In the genomic region with DNA sequence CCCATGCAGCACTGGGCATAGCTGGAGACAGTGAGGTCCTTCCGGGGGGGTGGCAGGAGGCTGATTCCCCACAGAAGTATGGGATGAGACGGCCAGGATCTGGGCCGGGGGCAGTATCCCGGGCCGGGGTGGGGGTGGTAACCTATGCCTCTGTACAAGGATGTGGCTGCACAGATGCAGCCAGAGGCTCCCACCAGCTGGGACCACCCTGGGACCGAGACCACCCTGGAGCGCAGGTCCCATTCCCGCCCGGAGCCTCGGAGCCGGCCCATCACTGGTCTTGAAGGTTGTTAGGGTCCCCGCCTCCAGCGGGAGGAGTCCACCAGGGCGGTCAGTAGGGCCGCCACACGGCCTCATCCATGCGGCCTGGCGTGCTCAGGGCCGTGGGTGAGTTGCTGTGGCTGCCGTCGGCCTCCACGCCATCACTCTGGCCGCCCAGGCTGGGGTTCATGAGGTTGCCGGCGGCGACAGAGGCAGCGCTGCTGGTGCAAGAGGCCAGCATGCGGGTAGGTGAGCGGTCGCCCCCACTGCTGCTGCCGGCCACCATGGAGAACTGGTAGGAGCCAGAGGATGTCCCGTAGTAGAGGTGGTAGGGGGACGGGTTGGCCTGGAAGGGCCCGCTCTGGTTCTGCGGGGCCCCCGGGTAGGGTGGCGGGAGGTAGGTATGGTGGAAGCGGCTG, we compare ENCODE assay signal across 14 cellular contexts. TPM values are rescaled to one million over a fixed set of nuclear protein-coding genes. Genes with fewer than 3 reads are reported as not detected.
DNase-seq lines count a peak whose midpoint lies in the region; ATAC-seq, FAIRE-seq and TF ChIP-seq lines count a peak whose summit lies in the region.
"Had no signal": no experiment of that assay in that cellular context is flagged by ENCODE, and none has a peak within 500 bp of the region (broad histone marks: within the 10 kb centered on the region; RNA-seq: fewer than 3 reads in every experiment).

No MANE protein-coding gene starts in this region.

- ATAC-seq in right lobe of liver (no peak), HepG2 (no peak), left lobe of liver (no peak), upper lobe of right lung (no peak)
- ATAC-seq in activated CD8-positive, alpha-beta memory T cell treated with anti-CD3 and anti-CD28 coated beads, Interleukin-2, amount 10 ng/mL, durations not matched to agents 7 days and 5 days = no peak
- ATAC-seq: gastroesophageal sphincter had no signal

- TF ChIP-seq RAD21 in HepG2 (CRISPR knock-in tag; IDR thresholded peaks at IDR 0.05) = no peak

- H3K27ac ChIP-seq in right lobe of liver (no peak overlapping the region), HepG2 (ENCODE audit: extremely low read length, insufficient read depth, low read length) (no peak overlapping the region), upper lobe of right lung (no peak overlapping the region), endodermal cell (ENCODE audit: low read depth, low read length) (no peak overlapping the region)
- H3K27ac ChIP-seq: gastroesophageal sphincter had no signal

- H3K4me1 ChIP-seq in right lobe of liver (no peaks in the 10 kb centered on the region), HepG2 (ENCODE audit: insufficient read depth, low read length) (no peaks in the 10 kb centered on the region; the same call in 1 of the 2 replicates), upper lobe of right lung (no peaks in the 10 kb centered on the region), endodermal cell (ENCODE audit: control insufficient read depth, insufficient read depth, low read length) (no peaks in the 10 kb centered on the region)
- H3K4me1 ChIP-seq: gastroesophageal sphincter had no signal

- WGBS in right lobe of liver (ENCODE audit: insufficient coverage, low coverage, low lambda C conversion rate, missing lambda C conversion rate) = 100% methylated on average over 1 of the region's 38 CpGs
- 84% methylated on average over 11 of the region's 38 CpGs for WGBS in HepG2 (ENCODE audit: low lambda C conversion rate)
- 90 to 94% methylated on average over 20 to 38 of the region's 38 CpGs for WGBS in endodermal cell (ENCODE audit: insufficient coverage in 1 of 2, insufficient read length in 1 of 2), 2 experiments

- no peak overlapping the region for H3K4me3 Mint-ChIP-seq in activated CD8-positive, alpha-beta memory T cell treated with anti-CD3 and anti-CD28 coated beads, Interleukin-2, amount 10 ng/mL, durations not matched to agents 7 days and 5 days
- H3K4me3 Mint-ChIP-seq in endodermal cell = no peak overlapping the region
- H3K4me3 Mint-ChIP-seq: nephron had no signal

- H2AFZ ChIP-seq in HepG2 (ENCODE audit: low read length) = no peak overlapping the region

- CTCF ChIA-PET in HepG2 (lab: Yijun Ruan, JAX; ENCODE audit: low intra/inter-chr PET ratio, low total read pairs) = no interaction called here
- CTCF ChIA-PET in activated CD8-positive, alpha-beta memory T cell treated with anti-CD3 and anti-CD28 coated beads, Interleukin-2, amount 10 ng/mL, durations not matched to agents 7 days and 5 days (lab: Charles Lee) = interaction anchor here (1.4 kb wide), 1 partner anchor 26 kb away, joined by 6 read pairs; no protein-coding TSS in a partner anchor

- H3K9me3 ChIP-seq in right lobe of liver (no peaks in the 10 kb centered on the region), HepG2 (ENCODE audit: low read length) (no peaks in the 10 kb centered on the region), upper lobe of right lung (no peaks in the 10 kb centered on the region), endodermal cell (ENCODE audit: control insufficient read depth, low read length) (no peaks in the 10 kb centered on the region)
- H3K9me3 ChIP-seq: gastroesophageal sphincter had no signal

- H3K4me3 ChIP-seq in right lobe of liver (no peak overlapping the region), HepG2 (replicated peaks in 1 of 3; ENCODE audit: insufficient read depth in 1 of 3, low read depth in 2 of 3, low read length in 3 of 3) (no peak overlapping the region), upper lobe of right lung (no peak overlapping the region), endodermal cell (ENCODE audit: low read length) (no peak overlapping the region)
- H3K4me3 ChIP-seq: gastroesophageal sphincter had no signal

- H3K4me1 Mint-ChIP-seq in activated CD8-positive, alpha-beta memory T cell treated with anti-CD3 and anti-CD28 coated beads, Interleukin-2, amount 10 ng/mL, durations not matched to agents 7 days and 5 days = peaks cover 25% of the 10 kb centered on the region
- no peaks in the 10 kb centered on the region for H3K4me1 Mint-ChIP-seq in endodermal cell
- H3K4me1 Mint-ChIP-seq: nephron had no signal

- no peaks in the 10 kb centered on the region for H4K20me1 ChIP-seq in HepG2 (ENCODE audit: insufficient read depth, low read length)

- H3K27me3 ChIP-seq in right lobe of liver (no peaks in the 10 kb centered on the region), HepG2 (ENCODE audit: control insufficient read depth in 1 of 2, insufficient read depth in 2 of 2, low read length in 2 of 2) (peaks cover 3 to 19% of the 10 kb centered on the region in 2 experiments; a peak in 4 of 5 replicates), upper lobe of right lung (no peaks in the 10 kb centered on the region), endodermal cell (ENCODE audit: control insufficient read depth, insufficient read depth, low read length, poor library complexity, severe bottlenecking) (no peaks in the 10 kb centered on the region)

- no peaks in the 10 kb centered on the region for H3K27me3 Mint-ChIP-seq in activated CD8-positive, alpha-beta memory T cell treated with anti-CD3 and anti-CD28 coated beads, Interleukin-2, amount 10 ng/mL, durations not matched to agents 7 days and 5 days
- H3K27me3 Mint-ChIP-seq in endodermal cell (ENCODE audit: insufficient read depth) = peaks cover 1% of the 10 kb centered on the region

- POLR2A ChIA-PET in HepG2 (lab: Yijun Ruan, JAX) = no interaction called here

- H3K9ac ChIP-seq in HepG2 (ENCODE audit: insufficient read depth, low read depth, low read length) (no peak overlapping the region), endodermal cell (ENCODE audit: extremely low read depth, low read length, poor library complexity, severe bottlenecking) (no peak overlapping the region)

- peak overlapping the region; percentile 61 for H3K27ac Mint-ChIP-seq in activated CD8-positive, alpha-beta memory T cell treated with anti-CD3 and anti-CD28 coated beads, Interleukin-2, amount 10 ng/mL, durations not matched to agents 7 days and 5 days
- no peak overlapping the region for H3K27ac Mint-ChIP-seq in endodermal cell
- H3K27ac Mint-ChIP-seq: nephron had no signal

- FAIRE-seq in HepG2 (lab: Jason Lieb, UNC) = no peak
- FAIRE-seq: endometrium had no signal

- TF ChIP-seq POLR2A in right lobe of liver (IDR thresholded peaks at IDR 0.05) (no peak), HepG2 (IDR thresholded peaks at IDR 0.05; ENCODE audit: insufficient read depth in 1 of 2, low read depth in 2 of 2, low read length in 2 of 2) (no peak)

- DNase-seq in right lobe of liver = peak; percentile 18 to 42 (median 42)
- DNase-seq in HepG2 (ENCODE audit: low spot score) = no peak
- DNase-seq in activated CD8-positive, alpha-beta memory T cell treated with anti-CD3 and anti-CD28 coated beads, Interleukin-2, amount 10 ng/mL, durations not matched to agents 7 days and 5 days = peak; percentile 41
- peak; percentile 41 for DNase-seq in left lobe of liver (ENCODE audit: low spot score)
- DNase-seq in upper lobe of right lung = peak; percentile 59
- no peak for DNase-seq in cerebellar cortex (ENCODE audit: low spot score)
- no peak for DNase-seq in endodermal cell
- DNase-seq in NCI-H1694 (lab: John Stamatoyannopoulos, UW) = no peak
- DNase-seq: IMR-90, NCI-H1092 treated with DMSO at 0.1 percent for 48 hours, NCI-H524 had no signal

- in situ Hi-C loops in HepG2 (cut with HindIII; ENCODE audit: extremely low pct_ligation_motif_present, low pct_unique_long_range_greater_than_20kb) = no loop called here

- intact Hi-C loops in right lobe of liver (cut with DNase I) (loop anchor here in 1 of 2 donors (10.0 kb wide), 1 partner anchor 47 kb away; no protein-coding TSS in a partner anchor), HepG2 (cut with micrococcal nuclease; ENCODE audit: unreplicated experiment) (no loop called here), upper lobe of right lung (cut with DNase I) (no loop called here)

- TF ChIP-seq EP300 in HepG2 (IDR thresholded peaks at IDR 0.05; ENCODE audit: low read depth in 2 of 2, low read length in 2 of 2) = no peak
- TF ChIP-seq EP300 in HepG2 (CRISPR knock-in tag; IDR thresholded peaks at IDR 0.05; ENCODE audit: borderline replicate concordance) = no peak

- no peak overlapping the region for H3K4me2 ChIP-seq in HepG2 (ENCODE audit: low read depth, low read length)

- H3K9me3 Mint-ChIP-seq in activated CD8-positive, alpha-beta memory T cell treated with anti-CD3 and anti-CD28 coated beads, Interleukin-2, amount 10 ng/mL, durations not matched to agents 7 days and 5 days (ENCODE audit: low read depth) = no peaks in the 10 kb centered on the region
- no peaks in the 10 kb centered on the region for H3K9me3 Mint-ChIP-seq in endodermal cell
- H3K9me3 Mint-ChIP-seq: nephron had no signal

- no TSS peak for BruUV-seq in HepG2 (replicated peaks; lab: Mats Ljungman, UMichigan)

- TF ChIP-seq CTCF in right lobe of liver (IDR thresholded peaks at IDR 0.05) = no peak
- TF ChIP-seq CTCF in HepG2 (CRISPR knock-in tag; IDR thresholded peaks at IDR 0.05) = no peak
- no peak for TF ChIP-seq CTCF in upper lobe of right lung (IDR thresholded peaks at IDR 0.05)
- no peak for TF ChIP-seq CTCF in endodermal cell (conservative IDR thresholded peaks at IDR 0.05)

- H3K79me2 ChIP-seq in HepG2 (ENCODE audit: insufficient read depth, low read length) = no peaks in the 10 kb centered on the region

- H3K36me3 ChIP-seq in right lobe of liver (no peaks in the 10 kb centered on the region), HepG2 (replicated peaks in 1 of 2; ENCODE audit: control insufficient read depth in 1 of 2, insufficient read depth in 2 of 2, low read length in 2 of 2) (no peaks in the 10 kb centered on the region), upper lobe of right lung (no peaks in the 10 kb centered on the region), endodermal cell (ENCODE audit: control insufficient read depth, insufficient read depth, low read length) (no peaks in the 10 kb centered on the region)
- H3K36me3 ChIP-seq: gastroesophageal sphincter had no signal

- H3K36me3 Mint-ChIP-seq in activated CD8-positive, alpha-beta memory T cell treated with anti-CD3 and anti-CD28 coated beads, Interleukin-2, amount 10 ng/mL, durations not matched to agents 7 days and 5 days = peaks cover 48% of the 10 kb centered on the region
- no peaks in the 10 kb centered on the region for H3K36me3 Mint-ChIP-seq in endodermal cell (ENCODE audit: low read depth)

RNA-seq across cellular contexts. Expression of gene RUNX3, which starts 28.1 kb away (rescaled TPM):
- total RNA-seq in right lobe of liver (1 to 10 TPM in 3 of 6 experiments, under 1 TPM in 3; 0.46 to 3.1 (median 0.84) TPM), HepG2 (2016; rRNA removed; fragmentation: Illumina TruSeq; extraction: Trizol) (0.04 TPM in 1 of 2 replicates, not detected in the other), left lobe of liver (0.86 TPM), upper lobe of right lung (13.1 TPM), endodermal cell (under 1 TPM; 0.24 to 0.31 TPM)
- not detected in 2 replicates for total RNA-seq in HepG2 (2016; cell fraction: cytosol; rRNA removed; fragmentation: Illumina TruSeq; extraction: Trizol; ENCODE audit: low read depth)
- 0.04 and 0.06 TPM in 2 replicates for total RNA-seq in HepG2 (2016; cell fraction: insoluble cytoplasmic fraction; rRNA removed; fragmentation: Illumina TruSeq; extraction: Trizol)
- 0.07 TPM in 1 of 2 replicates, not detected in the other for total RNA-seq in HepG2 (2016; cell fraction: membrane; rRNA removed; fragmentation: Illumina TruSeq; extraction: Trizol)
- total RNA-seq in HepG2 (2016; cell fraction: nucleus; rRNA removed; fragmentation: Illumina TruSeq; extraction: Trizol) = not detected in 2 replicates
- 0.17 and 0.22 TPM in 2 replicates for polyA plus RNA-seq in HepG2 (2011; rRNA removed)
- polyA plus RNA-seq in HepG2 (2011; cell fraction: cytosol; rRNA removed) = 0.12 and 0.21 TPM in 2 replicates
- 0.26 and 0.35 TPM in 2 replicates for polyA plus RNA-seq in HepG2 (2011; cell fraction: nucleus; rRNA removed)
- 0.67 and 0.68 TPM in 2 replicates for polyA plus RNA-seq in HepG2 (2012)
- 0.07 TPM in 1 of 2 replicates, not detected in the other for polyA plus RNA-seq in HepG2 (2016; cell fraction: cytosol; fragmentation: Illumina TruSeq; extraction: Trizol; ENCODE audit: low read depth)
- 0.05 and 0.15 TPM in 2 replicates for polyA plus RNA-seq in HepG2 (2016; cell fraction: insoluble cytoplasmic fraction; fragmentation: Illumina TruSeq; extraction: Trizol; ENCODE audit: low read depth)
- polyA plus RNA-seq in HepG2 (2016; cell fraction: membrane; fragmentation: Illumina TruSeq; extraction: Trizol; ENCODE audit: low read depth) = 0.09 and 0.14 TPM in 2 replicates
- 0.19 TPM in 1 of 2 replicates, not detected in the other for polyA plus RNA-seq in HepG2 (2016; cell fraction: nucleus; fragmentation: Illumina TruSeq; extraction: Trizol; ENCODE audit: insufficient read depth, low read depth)
- polyA minus RNA-seq in HepG2 (2011; rRNA and poly(A)+ RNA removed; ENCODE audit: low replicate concordance) = 0.74 TPM in 1 of 2 replicates, not detected in the other
- 0.18 and 0.89 TPM in 2 replicates for polyA minus RNA-seq in HepG2 (2011; cell fraction: cytosol; rRNA and poly(A)+ RNA removed)
- 0.12 TPM in 1 of 2 replicates, not detected in the other for polyA minus RNA-seq in HepG2 (2011; cell fraction: nucleus; rRNA and poly(A)+ RNA removed)
- total RNA-seq in activated CD8-positive, alpha-beta memory T cell treated with anti-CD3 and anti-CD28 coated beads, Interleukin-2, amount 10 ng/mL, durations not matched to agents 7 days and 5 days = 100 to 1,000 TPM; 224 to 246 TPM
- 0.14 TPM for polyA plus RNA-seq in endodermal cell (2013, experiment 1 of 2)
- polyA plus RNA-seq in endodermal cell (2013, experiment 2 of 2) = 0.17 TPM
- total RNA-seq: IMR-90 had no signal

Comparison
In these comparisons a context has a peak if more than half of its experiments do, and no peak if none do; other contexts are left out.
1. DNase-seq: peak in right lobe of liver (3 of 3), activated CD8-positive, alpha-beta memory T cell treated with anti-CD3 and anti-CD28 coated beads, Interleukin-2, amount 10 ng/mL, durations not matched to agents 7 days and 5 days (single experiment), left lobe of liver (single experiment) and upper lobe of right lung (single experiment); none in HepG2 (single experiment), cerebellar cortex (single experiment), endodermal cell (single experiment) and NCI-H1694 (single experiment).
2. RNA of gene RUNX3, which starts 28.1 kb away (total RNA-seq): 224 to 246 TPM in activated CD8-positive, alpha-beta memory T cell treated with anti-CD3 and anti-CD28 coated beads, Interleukin-2, amount 10 ng/mL, durations not matched to agents 7 days and 5 days; 13.1 TPM in upper lobe of right lung (single experiment), 0.46 to 3.1 TPM in right lobe of liver, 0.86 TPM in left lobe of liver (single experiment), 0.24 to 0.31 TPM in endodermal cell and 0.04 to 0.07 TPM in HepG2; every median in the first group is over 10 times any median in the second.